8 cellular contexts compared by ENCODE assay signal in genomic region chr5:71445015-71445414, GRCh38. TPM values are rescaled to one million over a fixed set of nuclear protein-coding genes. Genes with fewer than 3 reads are reported as not detected.
DNase-seq lines count a peak whose midpoint lies in the region; ATAC-seq, FAIRE-seq and TF ChIP-seq lines count a peak whose summit lies in the region.
"Not testable (repeated sequence)": the region's sequence is repeated elsewhere in the genome, so short reads cannot be mapped to it uniquely, and the experiment has no call there.

No MANE protein-coding gene starts in this region.

- not testable (repeated sequence) for H3K4me1 ChIP-seq in HUES48 (ENCODE audit: control insufficient read depth, insufficient read depth, low read length); PC-3 (ENCODE audit: insufficient read depth, low read length); endodermal cell (ENCODE audit: control insufficient read depth, insufficient read depth, low read length); hepatocyte (ENCODE audit: insufficient read depth)

- peak; percentile 5 for DNase-seq in PC-3
- DNase-seq in endodermal cell; hepatocyte (ENCODE audit: low spot score); nephron progenitor cell; type B pancreatic cell (ENCODE audit: extremely low spot score, unreplicated experiment): not testable (repeated sequence)

- not testable (repeated sequence) for TF ChIP-seq CTCF in PC-3 (conservative IDR thresholded peaks at IDR 0.05; ENCODE audit: low read depth, low read length); endodermal cell (conservative IDR thresholded peaks at IDR 0.05); hepatocyte (IDR thresholded peaks at IDR 0.05; ENCODE audit: poor library complexity); nephron progenitor cell (IDR thresholded peaks at IDR 0.05); type B pancreatic cell (conservative IDR thresholded peaks at IDR 0.05)

- not testable (repeated sequence) for H4K20me1 ChIP-seq in PC-3 (ENCODE audit: low read length); hepatocyte (ENCODE audit: insufficient read depth, poor library complexity, severe bottlenecking)

- not testable (repeated sequence) for H3K4me1 Mint-ChIP-seq in activated T-helper 17 cell treated with anti-CD3 and anti-CD28 coated beads, Interleukin-2, amount 50 U/mL, for 72 hours; type B pancreatic cell (ENCODE audit: unreplicated experiment)
- peaks cover 10% of the 10 kb centered on the region for H3K4me1 Mint-ChIP-seq in endodermal cell
- peaks cover 10% of the 10 kb centered on the region for H3K4me1 Mint-ChIP-seq in nephron progenitor cell

- H3K27me3 Mint-ChIP-seq in activated T-helper 17 cell treated with anti-CD3 and anti-CD28 coated beads, Interleukin-2, amount 50 U/mL, for 72 hours: peaks cover 13% of the 10 kb centered on the region
- H3K27me3 Mint-ChIP-seq in endodermal cell (ENCODE audit: insufficient read depth) (peaks cover 32% of the 10 kb centered on the region), nephron progenitor cell (ENCODE audit: low read depth, poor library complexity) (peaks cover 27% of the 10 kb centered on the region), type B pancreatic cell (peaks cover 51% of the 10 kb centered on the region)

- not testable (repeated sequence) for H3F3A ChIP-seq in PC-3 (ENCODE audit: low read length, unreplicated experiment)

- H3K4me3 ChIP-seq in HUES48 (ENCODE audit: low read depth, low read length) (0 out of 2 replicates have a peak overlapping the region, but pooled peaks have one; percentile 39), endodermal cell (ENCODE audit: low read length) (peak overlapping the region; percentile 72)
- not testable (repeated sequence) for H3K4me3 ChIP-seq in PC-3 (ENCODE audit: low read length); hepatocyte

- peak; percentile 59 for FAIRE-seq in A204.1 (lab: Jason Lieb, UNC)

- H3K9ac ChIP-seq in HUES48 (ENCODE audit: low read depth, low read length); PC-3 (ENCODE audit: low read length); endodermal cell (ENCODE audit: extremely low read depth, low read length, poor library complexity, severe bottlenecking): not testable (repeated sequence)

- intact Hi-C loops in PC-3 (cut with micrococcal nuclease): not testable (repeated sequence)

- WGBS in endodermal cell (ENCODE audit: insufficient coverage in 1 of 2, insufficient read length in 1 of 2), 2 experiments: 53 to 86% methylated on average over 1 of the region's 1 CpG
- 80% methylated on average over 1 of the region's 1 CpG for WGBS in hepatocyte (ENCODE audit: low lambda C conversion rate, missing lambda C conversion rate)

- ATAC-seq in PC-3; activated T-helper 17 cell treated with anti-CD3 and anti-CD28 coated beads, Interleukin-2, amount 50 U/mL, for 72 hours (replicated peaks): not testable (repeated sequence)

- CTCF ChIA-PET in PC-3 (lab: Charles Lee): not testable (repeated sequence)

- not testable (repeated sequence) for H3K27ac ChIP-seq in HUES48 (ENCODE audit: low read depth, low read length); PC-3 (ENCODE audit: low read length); endodermal cell (ENCODE audit: low read depth, low read length); hepatocyte

- not testable (repeated sequence) for H2AFZ ChIP-seq in PC-3 (ENCODE audit: low read length); hepatocyte

- H3K9me3 Mint-ChIP-seq in activated T-helper 17 cell treated with anti-CD3 and anti-CD28 coated beads, Interleukin-2, amount 50 U/mL, for 72 hours; endodermal cell; nephron progenitor cell; type B pancreatic cell: not testable (repeated sequence)

- not testable (repeated sequence) for H3K36me3 Mint-ChIP-seq in activated T-helper 17 cell treated with anti-CD3 and anti-CD28 coated beads, Interleukin-2, amount 50 U/mL, for 72 hours (ENCODE audit: low read depth); endodermal cell (ENCODE audit: low read depth); nephron progenitor cell (ENCODE audit: low read depth); type B pancreatic cell

- H3K4me2 ChIP-seq in PC-3 (ENCODE audit: low read length): not testable (repeated sequence)
- H3K4me2 ChIP-seq in hepatocyte: peak overlapping the region; percentile 74

- not testable (repeated sequence) for H3K9me3 ChIP-seq in HUES48 (ENCODE audit: control insufficient read depth, insufficient read depth, low read length); PC-3 (ENCODE audit: low read length); endodermal cell (ENCODE audit: control insufficient read depth, low read length); hepatocyte (ENCODE audit: low read depth)

- H3K4me3 Mint-ChIP-seq in activated T-helper 17 cell treated with anti-CD3 and anti-CD28 coated beads, Interleukin-2, amount 50 U/mL, for 72 hours: peak overlapping the region; percentile 9
- H3K4me3 Mint-ChIP-seq in endodermal cell (peak overlapping the region; percentile 49), nephron progenitor cell (peak overlapping the region; percentile 83), type B pancreatic cell (peak overlapping the region; percentile 80)

- BruUV-seq in PC-3 (replicated peaks; lab: Mats Ljungman, UMichigan): not testable (repeated sequence)

- not testable (repeated sequence) for H3K27ac Mint-ChIP-seq in activated T-helper 17 cell treated with anti-CD3 and anti-CD28 coated beads, Interleukin-2, amount 50 U/mL, for 72 hours; endodermal cell; nephron progenitor cell; type B pancreatic cell

- not testable (repeated sequence) for H3K9me2 ChIP-seq in PC-3 (replicated peaks; ENCODE audit: low read length); hepatocyte (replicated peaks; ENCODE audit: insufficient read depth)

- not testable (repeated sequence) for H3K79me2 ChIP-seq in PC-3 (ENCODE audit: low read length); hepatocyte

- POLR2A ChIA-PET in PC-3 (lab: Charles Lee; ENCODE audit: unreplicated experiment): not testable (repeated sequence)

- not testable (repeated sequence) for H3K36me3 ChIP-seq in HUES48 (ENCODE audit: control insufficient read depth, insufficient read depth, low read length); PC-3 (ENCODE audit: low read depth, low read length); endodermal cell (ENCODE audit: control insufficient read depth, insufficient read depth, low read length); hepatocyte (replicated peaks; ENCODE audit: insufficient read depth, low read depth)

- peaks cover 22% of the 10 kb centered on the region for H3K27me3 ChIP-seq in HUES48 (ENCODE audit: control insufficient read depth, insufficient read depth, low read length)
- H3K27me3 ChIP-seq in PC-3 (ENCODE audit: low read length): peaks cover 23% of the 10 kb centered on the region
- not testable (repeated sequence) for H3K27me3 ChIP-seq in endodermal cell (ENCODE audit: control insufficient read depth, insufficient read depth, low read length, poor library complexity, severe bottlenecking); hepatocyte

RNA-seq across cellular contexts. Expression of gene BDP1, which starts 10.4 kb away (rescaled TPM):
- total RNA-seq in PC-3 (2014; rRNA removed) (17.9 and 18.4 TPM in 2 replicates), endodermal cell (10 to 100 TPM; 26.7 to 31.9 TPM), hepatocyte (32.7 and 37.3 TPM in 2 replicates), type B pancreatic cell (ENCODE audit: low replicate concordance) (27.0 and 31.0 TPM in 2 replicates)
- total RNA-seq in activated T-helper 17 cell treated with anti-CD3 and anti-CD28 coated beads, Interleukin-2, amount 50 U/mL, for 72 hours: 10 to 100 TPM; 27.1 to 34.4 TPM
- 14.1 TPM for polyA plus RNA-seq in endodermal cell (2013, experiment 1 of 2)
- polyA plus RNA-seq in endodermal cell (2013, experiment 2 of 2): 15.2 TPM
- 16.1 and 19.1 TPM in 2 replicates for polyA plus RNA-seq in hepatocyte

Comparison
In these comparisons a context has a peak if more than half of its experiments do, and no peak if none do; other contexts are left out.
1. H3K4me3 Mint-ChIP-seq: peak in every context shown above with its lines; median percentile 83 in nephron progenitor cell; 80 in type B pancreatic cell; 49 in endodermal cell; 9 in activated T-helper 17 cell treated with anti-CD3 and anti-CD28 coated beads, Interleukin-2, amount 50 U/mL, for 72 hours.